1 cellular context compared by ENCODE assay signal in the genomic region with DNA sequence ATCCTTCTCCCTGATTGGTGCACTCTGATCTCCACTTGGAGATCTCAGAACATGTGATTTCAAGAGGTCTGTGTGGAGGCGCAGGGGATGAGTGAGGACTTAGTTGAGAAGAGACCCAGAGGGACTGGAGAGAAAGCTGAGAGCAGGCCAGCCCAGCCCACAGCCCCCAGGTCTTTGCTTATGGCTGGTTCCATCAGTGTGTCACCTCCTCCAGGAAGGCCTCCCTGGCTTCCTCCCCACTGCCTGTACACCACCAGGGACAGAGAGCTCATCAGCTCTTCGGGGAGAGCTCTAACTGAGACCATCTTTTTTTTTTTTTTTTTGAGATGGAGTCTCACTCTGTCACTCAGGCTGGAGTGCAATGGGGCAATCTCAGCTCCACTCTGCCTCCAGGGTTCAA.
A peak's percentile ranks its signal among the peaks of the same experiment; 100 is the strongest.
TF ChIP-seq lines count a peak whose summit lies in the region.

No MANE protein-coding gene starts in this region.

TF ChIP-seq in K562, 482 proteins besides CTCF, POLR2A, EP300 and RAD21:
- TF ChIP-seq, protein P1, sequence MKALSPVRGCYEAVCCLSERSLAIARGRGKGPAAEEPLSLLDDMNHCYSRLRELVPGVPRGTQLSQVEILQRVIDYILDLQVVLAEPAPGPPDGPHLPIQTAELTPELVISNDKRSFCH (CRISPR knock-in tag; IDR thresholded peaks at IDR 0.05) = no peak
- TF ChIP-seq, protein P1 (tag; IDR thresholded peaks at IDR 0.05) = no peak
- TF ChIP-seq IRF2 (CRISPR knock-in tag; IDR thresholded peaks at IDR 0.05) (no peak), HCFC1 (IDR thresholded peaks at IDR 0.05; ENCODE audit: low read depth, low read length) (no peak), ZNF76 (CRISPR knock-in tag; IDR thresholded peaks at IDR 0.05; ENCODE audit: borderline replicate concordance) (no peak), ZFP36 (IDR thresholded peaks at IDR 0.05; ENCODE audit: low read depth, low read length, partially characterized antibody) (peak; percentile 86), ZNF347 (CRISPR knock-in tag; IDR thresholded peaks at IDR 0.05; ENCODE audit: low read depth) (no peak), ELF2 (CRISPR knock-in tag; IDR thresholded peaks at IDR 0.05) (no peak), RBM15 (IDR thresholded peaks at IDR 0.05; ENCODE audit: insufficient read depth, low read length) (no peak), XRCC4 (IDR thresholded peaks at IDR 0.05; ENCODE audit: extremely low read depth, insufficient read depth, insufficient read length) (no peak)
- TF ChIP-seq, protein P2, sequence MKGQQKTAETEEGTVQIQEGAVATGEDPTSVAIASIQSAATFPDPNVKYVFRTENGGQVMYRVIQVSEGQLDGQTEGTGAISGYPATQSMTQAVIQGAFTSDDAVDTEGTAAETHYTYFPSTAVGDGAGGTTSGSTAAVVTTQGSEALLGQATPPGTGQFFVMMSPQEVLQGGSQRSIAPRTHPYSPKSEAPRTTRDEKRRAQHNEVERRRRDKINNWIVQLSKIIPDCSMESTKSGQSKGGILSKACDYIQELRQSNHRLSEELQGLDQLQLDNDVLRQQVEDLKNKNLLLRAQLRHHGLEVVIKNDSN (CRISPR knock-in tag; IDR thresholded peaks at IDR 0.05) = 0 out of 2 replicates have a peak, but pooled peaks have one; percentile 4
- TF ChIP-seq, protein P3, sequence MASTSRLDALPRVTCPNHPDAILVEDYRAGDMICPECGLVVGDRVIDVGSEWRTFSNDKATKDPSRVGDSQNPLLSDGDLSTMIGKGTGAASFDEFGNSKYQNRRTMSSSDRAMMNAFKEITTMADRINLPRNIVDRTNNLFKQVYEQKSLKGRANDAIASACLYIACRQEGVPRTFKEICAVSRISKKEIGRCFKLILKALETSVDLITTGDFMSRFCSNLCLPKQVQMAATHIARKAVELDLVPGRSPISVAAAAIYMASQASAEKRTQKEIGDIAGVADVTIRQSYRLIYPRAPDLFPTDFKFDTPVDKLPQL (IDR thresholded peaks at IDR 0.05; ENCODE audit: extremely low read depth, insufficient read length) = no peak
- TF ChIP-seq, protein P4, sequence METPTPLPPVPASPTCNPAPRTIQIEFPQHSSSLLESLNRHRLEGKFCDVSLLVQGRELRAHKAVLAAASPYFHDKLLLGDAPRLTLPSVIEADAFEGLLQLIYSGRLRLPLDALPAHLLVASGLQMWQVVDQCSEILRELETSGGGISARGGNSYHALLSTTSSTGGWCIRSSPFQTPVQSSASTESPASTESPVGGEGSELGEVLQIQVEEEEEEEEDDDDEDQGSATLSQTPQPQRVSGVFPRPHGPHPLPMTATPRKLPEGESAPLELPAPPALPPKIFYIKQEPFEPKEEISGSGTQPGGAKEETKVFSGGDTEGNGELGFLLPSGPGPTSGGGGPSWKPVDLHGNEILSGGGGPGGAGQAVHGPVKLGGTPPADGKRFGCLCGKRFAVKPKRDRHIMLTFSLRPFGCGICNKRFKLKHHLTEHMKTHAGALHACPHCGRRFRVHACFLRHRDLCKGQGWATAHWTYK (CRISPR knock-in tag; IDR thresholded peaks at IDR 0.05) = no peak
- TF ChIP-seq, protein P5, sequence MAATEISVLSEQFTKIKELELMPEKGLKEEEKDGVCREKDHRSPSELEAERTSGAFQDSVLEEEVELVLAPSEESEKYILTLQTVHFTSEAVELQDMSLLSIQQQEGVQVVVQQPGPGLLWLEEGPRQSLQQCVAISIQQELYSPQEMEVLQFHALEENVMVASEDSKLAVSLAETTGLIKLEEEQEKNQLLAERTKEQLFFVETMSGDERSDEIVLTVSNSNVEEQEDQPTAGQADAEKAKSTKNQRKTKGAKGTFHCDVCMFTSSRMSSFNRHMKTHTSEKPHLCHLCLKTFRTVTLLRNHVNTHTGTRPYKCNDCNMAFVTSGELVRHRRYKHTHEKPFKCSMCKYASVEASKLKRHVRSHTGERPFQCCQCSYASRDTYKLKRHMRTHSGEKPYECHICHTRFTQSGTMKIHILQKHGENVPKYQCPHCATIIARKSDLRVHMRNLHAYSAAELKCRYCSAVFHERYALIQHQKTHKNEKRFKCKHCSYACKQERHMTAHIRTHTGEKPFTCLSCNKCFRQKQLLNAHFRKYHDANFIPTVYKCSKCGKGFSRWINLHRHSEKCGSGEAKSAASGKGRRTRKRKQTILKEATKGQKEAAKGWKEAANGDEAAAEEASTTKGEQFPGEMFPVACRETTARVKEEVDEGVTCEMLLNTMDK (IDR thresholded peaks at IDR 0.05; ENCODE audit: borderline replicate concordance, insufficient read depth, low read depth, low read length, poor library complexity, severe bottlenecking) = no peak
TF ChIP-seq in K562: peak in this region for 2.
